Comparison of ENCODE assay signal across 30 cellular contexts in genomic region chr7:92653136-92653535, GRCh38.
DNase-seq lines count a peak whose midpoint lies in the region; ATAC-seq, FAIRE-seq and TF ChIP-seq lines count a peak whose summit lies in the region.
"Had no signal": no experiment of that assay in that cellular context is flagged by ENCODE, and none has a peak within 500 bp of the region (broad histone marks: within the 10 kb centered on the region; RNA-seq: fewer than 3 reads in every experiment).

No MANE protein-coding gene starts in this region.

- DNase-seq in activated CD4-positive, alpha-beta T cell treated with anti-CD3 and anti-CD28 coated beads, Interleukin-2, amount 10 ng/mL, durations not matched to agents 24 days and 14 days = no peak
- no peak for DNase-seq in activated CD4-positive, alpha-beta T cell treated with anti-CD3 and anti-CD28 coated beads for 4 hours
- no peak for DNase-seq in stimulated activated naive CD8-positive, alpha-beta T cell treated with anti-CD3 and anti-CD28 coated beads, Interleukin-15, Interleukin-2, amounts not matched to agents 100 U/mL and 50 U/mL, for 24 hours
- DNase-seq in islet precursor cell (peak; percentile 75), NCI-H510A (lab: John Stamatoyannopoulos, UW) (no peak), pancreas (no peak), KG1 (lab: John Stamatoyannopoulos, UW) (no peak)
- DNase-seq: activated CD4-positive, alpha-beta T cell treated with anti-CD3 and anti-CD28 coated beads, Interleukin-2, amount 50 U/mL, for 1 hour; aorta; caudate nucleus; CD4-positive, CD25-positive, alpha-beta regulatory T cell; foreskin fibroblast; GM23248; heart left ventricle; Karpas-422; left colon; NCI-H1436 treated with DMSO at 0.1 percent for 48 hours; NCI-H2107; NCI-H446; NCI-H82; psoas muscle; stomach; tibial artery had no signal

- TF ChIP-seq CTCF in pancreas (IDR thresholded peaks at IDR 0.05) = no peak

- no peak for FAIRE-seq in pancreas (lab: Jason Lieb, UNC)
- FAIRE-seq: A204.1, D721Med, GM12892 had no signal

- no peak overlapping the region for H3K27ac ChIP-seq in pancreas
- H3K27ac ChIP-seq: GM23248, heart left ventricle, neutrophil, psoas muscle, SK-N-MC, stomach, tibial artery, VCaP had no signal

- intact Hi-C loops in activated CD4-positive, alpha-beta T cell treated with anti-CD3 and anti-CD28 coated beads, Interleukin-2, amount 10 ng/mL, durations not matched to agents 24 days and 14 days (cut with micrococcal nuclease) = no loop called here
- intact Hi-C loops in pancreas (cut with DNase I) = no loop called here

- H3K4me1 ChIP-seq in pancreas = no peaks in the 10 kb centered on the region
- H3K4me1 ChIP-seq: psoas muscle, tibial artery had no signal

- H3K27ac Mint-ChIP-seq in activated CD4-positive, alpha-beta T cell treated with anti-CD3 and anti-CD28 coated beads, Interleukin-2, amount 10 ng/mL, durations not matched to agents 24 days and 14 days = peak overlapping the region; percentile 79
- H3K27ac Mint-ChIP-seq in stimulated activated naive CD8-positive, alpha-beta T cell treated with anti-CD3 and anti-CD28 coated beads, Interleukin-15, Interleukin-2, amounts not matched to agents 100 ng/mL and 50 ng/mL, for 24 hours = peak overlapping the region; percentile 94

- no peaks in the 10 kb centered on the region for H3K36me3 ChIP-seq in pancreas
- H3K36me3 ChIP-seq: neutrophil, stomach, tibial artery had no signal

- no peaks in the 10 kb centered on the region for H3K9me3 ChIP-seq in pancreas
- H3K9me3 ChIP-seq: heart left ventricle, neutrophil, psoas muscle, stomach, tibial artery had no signal

- H3K4me3 ChIP-seq in pancreas = no peak overlapping the region
- H3K4me3 ChIP-seq: GM23248, heart left ventricle, psoas muscle, SK-N-MC, stomach, tibial artery had no signal

- WGBS in pancreas, 2 donors = 88 to 90% methylated on average over 4 of the region's 4 CpGs

- no peaks in the 10 kb centered on the region for H3K27me3 ChIP-seq in pancreas
- H3K27me3 ChIP-seq: heart left ventricle, neutrophil, stomach, tibial artery had no signal

- peak overlapping the region; percentile 7 for H3K4me3 Mint-ChIP-seq in activated CD4-positive, alpha-beta T cell treated with anti-CD3 and anti-CD28 coated beads, Interleukin-2, amount 10 ng/mL, durations not matched to agents 24 days and 14 days
- peak overlapping the region; percentile 44 for H3K4me3 Mint-ChIP-seq in stimulated activated naive CD8-positive, alpha-beta T cell treated with anti-CD3 and anti-CD28 coated beads, Interleukin-15, Interleukin-2, amounts not matched to agents 100 ng/mL and 50 ng/mL, for 24 hours
- H3K4me3 Mint-ChIP-seq: CD4-positive, CD25-positive, alpha-beta regulatory T cell had no signal

- H3K27me3 Mint-ChIP-seq in activated CD4-positive, alpha-beta T cell treated with anti-CD3 and anti-CD28 coated beads, Interleukin-2, amount 10 ng/mL, durations not matched to agents 24 days and 14 days = no peaks in the 10 kb centered on the region
- H3K27me3 Mint-ChIP-seq in stimulated activated naive CD8-positive, alpha-beta T cell treated with anti-CD3 and anti-CD28 coated beads, Interleukin-15, Interleukin-2, amounts not matched to agents 100 ng/mL and 50 ng/mL, for 24 hours = no peaks in the 10 kb centered on the region
- H3K27me3 Mint-ChIP-seq: CD4-positive, CD25-positive, alpha-beta regulatory T cell had no signal

- no peak for ATAC-seq in stimulated activated naive CD8-positive, alpha-beta T cell treated with anti-CD3 and anti-CD28 coated beads, Interleukin-15, Interleukin-2, amounts not matched to agents 100 U/mL and 50 U/mL, for 24 hours
- no peak for ATAC-seq in pancreas
- ATAC-seq: heart left ventricle, psoas muscle had no signal

- peaks cover 54% of the 10 kb centered on the region for H3K36me3 Mint-ChIP-seq in activated CD4-positive, alpha-beta T cell treated with anti-CD3 and anti-CD28 coated beads, Interleukin-2, amount 10 ng/mL, durations not matched to agents 24 days and 14 days (ENCODE audit: low read depth)
- peaks cover 51% of the 10 kb centered on the region for H3K36me3 Mint-ChIP-seq in stimulated activated naive CD8-positive, alpha-beta T cell treated with anti-CD3 and anti-CD28 coated beads, Interleukin-15, Interleukin-2, amounts not matched to agents 100 ng/mL and 50 ng/mL, for 24 hours (ENCODE audit: low read depth)
- H3K36me3 Mint-ChIP-seq: CD4-positive, CD25-positive, alpha-beta regulatory T cell had no signal

- H3K9me3 Mint-ChIP-seq in activated CD4-positive, alpha-beta T cell treated with anti-CD3 and anti-CD28 coated beads, Interleukin-2, amount 10 ng/mL, durations not matched to agents 24 days and 14 days = peaks cover 11% of the 10 kb centered on the region
- H3K9me3 Mint-ChIP-seq in stimulated activated naive CD8-positive, alpha-beta T cell treated with anti-CD3 and anti-CD28 coated beads, Interleukin-15, Interleukin-2, amounts not matched to agents 100 ng/mL and 50 ng/mL, for 24 hours = no peaks in the 10 kb centered on the region

- peaks cover 55% of the 10 kb centered on the region for H3K4me1 Mint-ChIP-seq in activated CD4-positive, alpha-beta T cell treated with anti-CD3 and anti-CD28 coated beads, Interleukin-2, amount 10 ng/mL, durations not matched to agents 24 days and 14 days
- peaks cover 85% of the 10 kb centered on the region for H3K4me1 Mint-ChIP-seq in stimulated activated naive CD8-positive, alpha-beta T cell treated with anti-CD3 and anti-CD28 coated beads, Interleukin-15, Interleukin-2, amounts not matched to agents 100 ng/mL and 50 ng/mL, for 24 hours (ENCODE audit: low read depth)
